ENCODE assay signal across 1 cellular context in the genomic region with DNA sequence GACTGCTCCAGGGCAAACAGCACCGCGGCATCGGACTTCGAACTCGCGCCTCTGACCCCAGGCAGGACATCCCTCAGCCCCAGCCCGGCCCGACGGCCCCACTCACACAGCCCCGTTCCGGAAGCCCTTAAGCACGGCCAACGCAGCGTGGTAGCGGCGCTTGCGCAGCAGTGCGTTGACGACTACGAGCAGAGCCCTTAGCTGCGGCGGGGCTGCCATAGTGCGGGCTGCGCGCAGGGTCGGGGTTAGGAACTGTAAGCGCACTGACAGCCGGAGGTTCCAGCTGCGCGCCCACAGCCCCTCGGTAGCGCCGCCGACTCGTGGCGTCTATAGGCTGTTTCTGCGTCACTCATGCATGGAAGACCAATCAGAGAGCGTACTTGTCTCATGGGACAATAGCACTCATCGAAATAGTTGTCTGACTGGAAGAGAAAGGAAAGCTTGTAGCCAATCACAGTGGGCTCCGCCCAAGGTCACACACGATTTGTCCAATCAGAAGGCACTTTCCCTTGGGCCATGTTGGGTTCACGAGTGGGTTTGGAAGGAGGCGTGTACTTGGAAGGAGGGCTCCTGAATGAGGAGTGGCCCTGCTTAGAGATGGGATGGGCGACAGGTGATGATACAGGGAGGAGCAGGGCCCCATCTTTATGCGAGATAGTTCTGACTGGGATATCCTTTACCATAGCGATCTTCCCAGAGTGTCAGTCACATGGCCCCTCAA.
TF ChIP-seq lines count a peak whose summit lies in the region.

Gene PXMP4, minus strand, starts transcription at position 322 of the 721 bp plus-strand sequence. Its CDS starts 103 bp downstream, at position 219.

TF ChIP-seq in HepG2, 621 proteins besides CTCF, POLR2A, EP300 and RAD21 (continued from another document and continues in another):
- TF ChIP-seq ZNF790 (CRISPR knock-in tag; IDR thresholded peaks at IDR 0.05; ENCODE audit: borderline replicate concordance) (no peak), KLF13 (CRISPR knock-in tag; IDR thresholded peaks at IDR 0.05) (no peak), ZFAT (CRISPR knock-in tag; conservative IDR thresholded peaks at IDR 0.05) (no peak), ZNF737 (CRISPR knock-in tag; IDR thresholded peaks at IDR 0.05; ENCODE audit: borderline replicate concordance) (no peak), ZNF614 (CRISPR knock-in tag; IDR thresholded peaks at IDR 0.05; ENCODE audit: borderline replicate concordance) (no peak), ONECUT2 (CRISPR knock-in tag; IDR thresholded peaks at IDR 0.05) (no peak), PCBP1 (IDR thresholded peaks at IDR 0.05; ENCODE audit: borderline replicate concordance, low read depth, low read length) (no peak), HOXA9 (CRISPR knock-in tag; IDR thresholded peaks at IDR 0.05; ENCODE audit: borderline replicate concordance) (no peak), SMARCE1 (IDR thresholded peaks at IDR 0.05; ENCODE audit: borderline replicate concordance) (no peak), KLF12 (CRISPR knock-in tag; IDR thresholded peaks at IDR 0.05; ENCODE audit: borderline replicate concordance) (no peak), ZNF121 (CRISPR knock-in tag; IDR thresholded peaks at IDR 0.05) (no peak; the same call in 1 of the 2 replicates), GTF2F1 (IDR thresholded peaks at IDR 0.05; ENCODE audit: low read length) (no peak), FOXC1 (CRISPR knock-in tag; IDR thresholded peaks at IDR 0.05; ENCODE audit: borderline replicate concordance) (no peak), NCOA1 (CRISPR knock-in tag; IDR thresholded peaks at IDR 0.05) (0 out of 2 replicates have a peak, but pooled peaks have one; percentile 76), TEAD3 (CRISPR knock-in tag; optimal IDR thresholded peaks at IDR 0.05; ENCODE audit: borderline replicate concordance) (no peak), ZNF18 (CRISPR knock-in tag; IDR thresholded peaks at IDR 0.05; ENCODE audit: insufficient replicate concordance) (no peak), CSRNP1 (CRISPR knock-in tag; IDR thresholded peaks at IDR 0.05) (no peak), ZNF44 (CRISPR knock-in tag; IDR thresholded peaks at IDR 0.05) (no peak), MIXL1 (CRISPR knock-in tag; IDR thresholded peaks at IDR 0.05) (no peak), ATRX (CRISPR knock-in tag; IDR thresholded peaks at IDR 0.05; ENCODE audit: borderline replicate concordance) (no peak), ZNF432 (CRISPR knock-in tag; IDR thresholded peaks at IDR 0.05; ENCODE audit: borderline replicate concordance) (no peak), HCFC1 (IDR thresholded peaks at IDR 0.05; ENCODE audit: low read depth, low read length) (no peak), ZNF101 (CRISPR knock-in tag; IDR thresholded peaks at IDR 0.05; ENCODE audit: borderline replicate concordance, low read depth) (no peak), DPF2 (CRISPR knock-in tag; IDR thresholded peaks at IDR 0.05; ENCODE audit: borderline replicate concordance, low read depth) (no peak), TOE1 (CRISPR knock-in tag; IDR thresholded peaks at IDR 0.05) (no peak), ZNF430 (CRISPR knock-in tag; IDR thresholded peaks at IDR 0.05) (no peak), MBNL3 (CRISPR knock-in tag; conservative IDR thresholded peaks at IDR 0.05) (no peak), RFX3 (CRISPR knock-in tag; IDR thresholded peaks at IDR 0.05) (no peak), TAF15 (IDR thresholded peaks at IDR 0.05; ENCODE audit: low read depth, low read length, poor library complexity, severe bottlenecking) (no peak), ZNF564 (CRISPR knock-in tag; IDR thresholded peaks at IDR 0.05) (no peak), KLF6 (CRISPR knock-in tag; IDR thresholded peaks at IDR 0.05) (no peak), KDM2A (CRISPR knock-in tag; IDR thresholded peaks at IDR 0.05; ENCODE audit: borderline replicate concordance, low read depth) (no peak), MEIS1 (CRISPR knock-in tag; IDR thresholded peaks at IDR 0.05; ENCODE audit: borderline replicate concordance) (no peak), ZSCAN20 (CRISPR knock-in tag; IDR thresholded peaks at IDR 0.05; ENCODE audit: borderline replicate concordance) (no peak), CHD4 (IDR thresholded peaks at IDR 0.05; ENCODE audit: borderline replicate concordance, low read length) (no peak; the same call in 1 of the 2 replicates), ZNF713 (CRISPR knock-in tag; IDR thresholded peaks at IDR 0.05) (no peak), ZNF652 (CRISPR knock-in tag; IDR thresholded peaks at IDR 0.05; ENCODE audit: borderline replicate concordance, low read depth) (no peak), PCBP2 (optimal IDR thresholded peaks at IDR 0.05; ENCODE audit: low read depth, low read length, poor library complexity, severe bottlenecking) (no peak), KIAA2018 (CRISPR knock-in tag; IDR thresholded peaks at IDR 0.05; ENCODE audit: borderline replicate concordance) (no peak), ZBTB20 (CRISPR knock-in tag; IDR thresholded peaks at IDR 0.05; ENCODE audit: borderline replicate concordance, low read depth) (no peak), DMAP1 (CRISPR knock-in tag; IDR thresholded peaks at IDR 0.05) (no peak)
- TF ChIP-seq, protein P1, sequence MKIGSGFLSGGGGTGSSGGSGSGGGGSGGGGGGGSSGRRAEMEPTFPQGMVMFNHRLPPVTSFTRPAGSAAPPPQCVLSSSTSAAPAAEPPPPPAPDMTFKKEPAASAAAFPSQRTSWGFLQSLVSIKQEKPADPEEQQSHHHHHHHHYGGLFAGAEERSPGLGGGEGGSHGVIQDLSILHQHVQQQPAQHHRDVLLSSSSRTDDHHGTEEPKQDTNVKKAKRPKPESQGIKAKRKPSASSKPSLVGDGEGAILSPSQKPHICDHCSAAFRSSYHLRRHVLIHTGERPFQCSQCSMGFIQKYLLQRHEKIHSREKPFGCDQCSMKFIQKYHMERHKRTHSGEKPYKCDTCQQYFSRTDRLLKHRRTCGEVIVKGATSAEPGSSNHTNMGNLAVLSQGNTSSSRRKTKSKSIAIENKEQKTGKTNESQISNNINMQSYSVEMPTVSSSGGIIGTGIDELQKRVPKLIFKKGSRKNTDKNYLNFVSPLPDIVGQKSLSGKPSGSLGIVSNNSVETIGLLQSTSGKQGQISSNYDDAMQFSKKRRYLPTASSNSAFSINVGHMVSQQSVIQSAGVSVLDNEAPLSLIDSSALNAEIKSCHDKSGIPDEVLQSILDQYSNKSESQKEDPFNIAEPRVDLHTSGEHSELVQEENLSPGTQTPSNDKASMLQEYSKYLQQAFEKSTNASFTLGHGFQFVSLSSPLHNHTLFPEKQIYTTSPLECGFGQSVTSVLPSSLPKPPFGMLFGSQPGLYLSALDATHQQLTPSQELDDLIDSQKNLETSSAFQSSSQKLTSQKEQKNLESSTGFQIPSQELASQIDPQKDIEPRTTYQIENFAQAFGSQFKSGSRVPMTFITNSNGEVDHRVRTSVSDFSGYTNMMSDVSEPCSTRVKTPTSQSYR (CRISPR knock-in tag; IDR thresholded peaks at IDR 0.05; ENCODE audit: borderline replicate concordance) = no peak
- TF ChIP-seq, protein P2, sequence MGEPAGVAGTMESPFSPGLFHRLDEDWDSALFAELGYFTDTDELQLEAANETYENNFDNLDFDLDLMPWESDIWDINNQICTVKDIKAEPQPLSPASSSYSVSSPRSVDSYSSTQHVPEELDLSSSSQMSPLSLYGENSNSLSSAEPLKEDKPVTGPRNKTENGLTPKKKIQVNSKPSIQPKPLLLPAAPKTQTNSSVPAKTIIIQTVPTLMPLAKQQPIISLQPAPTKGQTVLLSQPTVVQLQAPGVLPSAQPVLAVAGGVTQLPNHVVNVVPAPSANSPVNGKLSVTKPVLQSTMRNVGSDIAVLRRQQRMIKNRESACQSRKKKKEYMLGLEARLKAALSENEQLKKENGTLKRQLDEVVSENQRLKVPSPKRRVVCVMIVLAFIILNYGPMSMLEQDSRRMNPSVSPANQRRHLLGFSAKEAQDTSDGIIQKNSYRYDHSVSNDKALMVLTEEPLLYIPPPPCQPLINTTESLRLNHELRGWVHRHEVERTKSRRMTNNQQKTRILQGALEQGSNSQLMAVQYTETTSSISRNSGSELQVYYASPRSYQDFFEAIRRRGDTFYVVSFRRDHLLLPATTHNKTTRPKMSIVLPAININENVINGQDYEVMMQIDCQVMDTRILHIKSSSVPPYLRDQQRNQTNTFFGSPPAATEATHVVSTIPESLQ (CRISPR knock-in tag; conservative IDR thresholded peaks at IDR 0.05) = no peak
- TF ChIP-seq, protein P3, sequence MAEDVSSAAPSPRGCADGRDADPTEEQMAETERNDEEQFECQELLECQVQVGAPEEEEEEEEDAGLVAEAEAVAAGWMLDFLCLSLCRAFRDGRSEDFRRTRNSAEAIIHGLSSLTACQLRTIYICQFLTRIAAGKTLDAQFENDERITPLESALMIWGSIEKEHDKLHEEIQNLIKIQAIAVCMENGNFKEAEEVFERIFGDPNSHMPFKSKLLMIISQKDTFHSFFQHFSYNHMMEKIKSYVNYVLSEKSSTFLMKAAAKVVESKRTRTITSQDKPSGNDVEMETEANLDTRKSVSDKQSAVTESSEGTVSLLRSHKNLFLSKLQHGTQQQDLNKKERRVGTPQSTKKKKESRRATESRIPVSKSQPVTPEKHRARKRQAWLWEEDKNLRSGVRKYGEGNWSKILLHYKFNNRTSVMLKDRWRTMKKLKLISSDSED (CRISPR knock-in tag; IDR thresholded peaks at IDR 0.05) = no peak
- TF ChIP-seq, protein P4, sequence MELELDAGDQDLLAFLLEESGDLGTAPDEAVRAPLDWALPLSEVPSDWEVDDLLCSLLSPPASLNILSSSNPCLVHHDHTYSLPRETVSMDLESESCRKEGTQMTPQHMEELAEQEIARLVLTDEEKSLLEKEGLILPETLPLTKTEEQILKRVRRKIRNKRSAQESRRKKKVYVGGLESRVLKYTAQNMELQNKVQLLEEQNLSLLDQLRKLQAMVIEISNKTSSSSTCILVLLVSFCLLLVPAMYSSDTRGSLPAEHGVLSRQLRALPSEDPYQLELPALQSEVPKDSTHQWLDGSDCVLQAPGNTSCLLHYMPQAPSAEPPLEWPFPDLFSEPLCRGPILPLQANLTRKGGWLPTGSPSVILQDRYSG (CRISPR knock-in tag; IDR thresholded peaks at IDR 0.05) = no peak
